Comparison of ENCODE assay signal across 8 cellular contexts in genomic region chr1:110634455-110635281, GRCh38. TPM values are rescaled to one million over a fixed set of nuclear protein-coding genes. Genes with fewer than 3 reads are reported as not detected.
DNase-seq lines count a peak whose midpoint lies in the region; ATAC-seq and TF ChIP-seq lines count a peak whose summit lies in the region.

No MANE protein-coding gene starts in this region.

- H3K27me3 Mint-ChIP-seq in natural killer cell treated with Interleukin-12 subunit alpha and Interleukin-12 subunit beta and Interleukin-15 and Interleukin-18, amount 100 ng/mL, for 72 hours = no peaks in the 10 kb centered on the region

- peaks cover 2% of the 10 kb centered on the region for H3K9me3 Mint-ChIP-seq in natural killer cell treated with Interleukin-12 subunit alpha and Interleukin-12 subunit beta and Interleukin-15 and Interleukin-18, amount 100 ng/mL, for 72 hours

- TF ChIP-seq CTCF in choroid plexus epithelial cell (conservative IDR thresholded peaks at IDR 0.05; ENCODE audit: low read depth, low read length) = no peak
- no peak for TF ChIP-seq CTCF in testis (IDR thresholded peaks at IDR 0.05)

- no peak overlapping the region for H3K27ac ChIP-seq in testis

- H3K9me3 ChIP-seq in testis = no peaks in the 10 kb centered on the region

- no peak overlapping the region for H3K27ac Mint-ChIP-seq in natural killer cell treated with Interleukin-12 subunit alpha and Interleukin-12 subunit beta and Interleukin-15 and Interleukin-18, amount 100 ng/mL, for 72 hours

- ATAC-seq in GM19324 (IDR thresholded peaks at IDR 0.05; ENCODE audit: low FRiP score, unreplicated experiment) (peak; percentile 56), HG03354 (IDR thresholded peaks at IDR 0.05; ENCODE audit: poor library complexity, severe bottlenecking, unreplicated experiment) (peak; percentile 69)
- ATAC-seq in natural killer cell treated with Interleukin-12 subunit alpha and Interleukin-12 subunit beta and Interleukin-15 and Interleukin-18, amount 100 ng/mL, for 72 hours = peak; percentile 78 to 87

- intact Hi-C loops in testis (cut with DNase I; ENCODE audit: low total_unique reads) = loop anchor here (5.0 kb wide), 1 partner anchor 133 kb away; no protein-coding TSS in a partner anchor

- 37 to 54% methylated on average over 6 to 7 of the region's 7 CpGs for WGBS in testis, 2 donors

- peak overlapping the region; percentile 77 for H3K4me3 Mint-ChIP-seq in natural killer cell treated with Interleukin-12 subunit alpha and Interleukin-12 subunit beta and Interleukin-15 and Interleukin-18, amount 100 ng/mL, for 72 hours

- H3K4me1 Mint-ChIP-seq in natural killer cell treated with Interleukin-12 subunit alpha and Interleukin-12 subunit beta and Interleukin-15 and Interleukin-18, amount 100 ng/mL, for 72 hours (ENCODE audit: low read depth in 2 of 2) = peaks cover 54 to 57% of the 10 kb centered on the region in 2 donors

- DNase-seq in AG08395 (ENCODE audit: low spot score) (peak; percentile 55), choroid plexus epithelial cell (ENCODE audit: low read depth) (peak; percentile 13), testis (peak; percentile 51), NCI-H146 treated with DMSO at 0.1 percent for 48 hours (lab: John Stamatoyannopoulos, UW; ENCODE audit: unreplicated experiment) (no peak)
- DNase-seq in activated CD4-positive, alpha-beta T cell treated with anti-CD3 and anti-CD28 coated beads for 1 hour = peak; percentile 50
- DNase-seq in natural killer cell treated with Interleukin-12 subunit alpha and Interleukin-12 subunit beta and Interleukin-15 and Interleukin-18, amount 100 ng/mL, for 72 hours (ENCODE audit: low spot score) = peak; percentile 82

- peaks cover 4% of the 10 kb centered on the region for H3K36me3 Mint-ChIP-seq in natural killer cell treated with Interleukin-12 subunit alpha and Interleukin-12 subunit beta and Interleukin-15 and Interleukin-18, amount 100 ng/mL, for 72 hours

- H3K36me3 ChIP-seq in testis (ENCODE audit: low read depth, missing control alignments) = no peaks in the 10 kb centered on the region

- no peak overlapping the region for H3K4me3 ChIP-seq in choroid plexus epithelial cell (ENCODE audit: low read depth, low read length)
- no peak overlapping the region for H3K4me3 ChIP-seq in testis

- peaks cover 5% of the 10 kb centered on the region for H3K4me1 ChIP-seq in testis

- TF ChIP-seq POLR2A in testis (IDR thresholded peaks at IDR 0.05) = no peak

- H3K27me3 ChIP-seq in testis = no peaks in the 10 kb centered on the region

RNA-seq across cellular contexts. Expression of gene KCNA2, which starts 28.5 kb away (rescaled TPM):
- total RNA-seq in natural killer cell treated with Interleukin-12 subunit alpha and Interleukin-12 subunit beta and Interleukin-15 and Interleukin-18, amount 100 ng/mL, for 72 hours = under 1 TPM; 0.62 to 0.92 TPM
- 1 to 10 TPM; 6.1 TPM for total RNA-seq in testis
- polyA plus RNA-seq in testis (ENCODE audit: insufficient read depth, low read depth, low replicate concordance) = 3.7 TPM

RNA-seq across cellular contexts. Expression of gene KCNA3, which starts 40.1 kb away (rescaled TPM):
- total RNA-seq in natural killer cell treated with Interleukin-12 subunit alpha and Interleukin-12 subunit beta and Interleukin-15 and Interleukin-18, amount 100 ng/mL, for 72 hours = 100 to 1,000 TPM in 1 of 2 donors, 10 to 100 TPM in 1; 65.7 to 105 TPM
- 1 to 10 TPM; 3.4 to 6.7 TPM for total RNA-seq in testis
- 1.3 TPM for polyA plus RNA-seq in testis (ENCODE audit: insufficient read depth, low read depth, low replicate concordance)

Comparison
In these comparisons a context has a peak if more than half of its experiments do, and no peak if none do; other contexts are left out.
1. RNA of gene KCNA3, which starts 40.1 kb away (total RNA-seq): 65.7 to 105 TPM in natural killer cell treated with Interleukin-12 subunit alpha and Interleukin-12 subunit beta and Interleukin-15 and Interleukin-18, amount 100 ng/mL, for 72 hours; 3.4 to 6.7 TPM in testis; every median in the first group is over 4 times any median in the second.
2. Peak in every context shown above with its lines, with median percentiles within 50 percentile points of each other: ATAC-seq.